Comparison of ENCODE assay signal across 2 cellular contexts in the genomic region with DNA sequence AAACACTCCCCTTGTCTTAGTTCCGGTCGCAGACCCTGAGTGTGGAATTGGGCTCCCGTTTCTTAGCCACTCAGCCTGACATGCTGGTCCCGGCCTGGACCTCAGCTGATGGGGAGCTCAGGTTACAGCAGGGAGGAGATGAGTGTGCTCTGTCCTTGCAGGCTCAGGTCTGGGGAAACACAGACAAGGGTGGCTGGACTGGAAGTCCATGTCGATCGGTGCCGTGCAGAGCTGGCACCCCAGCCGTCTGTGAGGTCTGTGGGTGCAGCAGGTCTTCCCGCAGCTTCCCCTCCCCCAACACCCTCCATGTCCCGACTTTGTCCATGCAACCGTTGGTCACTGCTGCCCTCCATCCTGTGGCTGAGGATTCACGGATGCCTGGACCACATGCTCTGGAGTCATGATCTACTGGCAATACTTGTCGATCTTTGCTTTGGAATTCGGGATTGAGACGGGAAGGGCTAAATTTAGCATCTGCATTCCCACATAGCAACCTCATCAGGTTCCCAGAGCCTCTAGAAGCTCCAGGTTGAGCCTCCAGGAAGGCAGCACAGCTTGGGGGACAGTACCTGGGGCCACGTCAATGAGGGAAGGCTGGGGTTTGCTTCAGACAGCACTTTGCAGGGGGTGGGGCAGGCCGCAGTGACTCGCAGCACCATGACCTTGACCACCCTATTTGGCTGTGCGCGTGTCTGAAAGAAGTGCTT.
TF ChIP-seq lines count a peak whose summit lies in the region.

No MANE protein-coding gene starts in this region.

TF ChIP-seq in IMR-90, 13 proteins besides CTCF, POLR2A, EP300 and RAD21:
- no peak for TF ChIP-seq RFX5 (IDR thresholded peaks at IDR 0.05; ENCODE audit: low read depth, low read length)
- no peak for TF ChIP-seq BHLHE40 (IDR thresholded peaks at IDR 0.05; ENCODE audit: low read depth, low read length)
- TF ChIP-seq SMC3 (IDR thresholded peaks at IDR 0.05; ENCODE audit: low read depth, low read length): no peak
- no peak for TF ChIP-seq RCOR1 (IDR thresholded peaks at IDR 0.05; ENCODE audit: insufficient replicate concordance, low read length)
- no peak for TF ChIP-seq FOS (IDR thresholded peaks at IDR 0.05; ENCODE audit: low read depth, low read length)
- no peak for TF ChIP-seq CEBPB (IDR thresholded peaks at IDR 0.05; ENCODE audit: low read depth, low read length)
- TF ChIP-seq MXI1 (IDR thresholded peaks at IDR 0.05; ENCODE audit: borderline replicate concordance, low read depth, low read length): no peak
- no peak for TF ChIP-seq MAZ (IDR thresholded peaks at IDR 0.05; ENCODE audit: borderline replicate concordance, low read depth, low read length)
TF ChIP-seq in IMR-90: peak in this region for 0.

TF ChIP-seq in H1, 55 proteins besides CTCF, POLR2A, EP300 and RAD21:
- TF ChIP-seq KDM5A (IDR thresholded peaks at IDR 0.05; ENCODE audit: low read length) (no peak), SP2 (IDR thresholded peaks at IDR 0.05; ENCODE audit: low read length) (no peak), BRCA1 (IDR thresholded peaks at IDR 0.05; ENCODE audit: low read depth, low read length) (no peak), TAF7 (optimal IDR thresholded peaks at IDR 0.05; ENCODE audit: borderline replicate concordance, low read depth, low read length) (no peak), SP4 (IDR thresholded peaks at IDR 0.05; ENCODE audit: low read length) (no peak), POLR2AphosphoS5 (IDR thresholded peaks at IDR 0.05; ENCODE audit: low read depth, low read length) (no peak), GABPA (IDR thresholded peaks at IDR 0.05; ENCODE audit: borderline replicate concordance, insufficient read depth, low read length) (no peak), SIN3A (conservative IDR thresholded peaks at IDR 0.05 in 1 of 2, IDR thresholded peaks at IDR 0.05 in 1 of 2; ENCODE audit: low read depth in 1 of 2, low read length in 2 of 2) (no peak), PHF8 (conservative IDR thresholded peaks at IDR 0.05; ENCODE audit: low read depth, low read length) (no peak), POU5F1 (IDR thresholded peaks at IDR 0.05; ENCODE audit: low read depth, low read length) (no peak), ASH2L (IDR thresholded peaks at IDR 0.05; ENCODE audit: low read length) (no peak), FOSL1 (IDR thresholded peaks at IDR 0.05; ENCODE audit: insufficient read depth, low read depth, low read length) (no peak), SAP30 (IDR thresholded peaks at IDR 0.05; ENCODE audit: insufficient read depth, insufficient replicate concordance, low read length) (no peak), RFX5 (IDR thresholded peaks at IDR 0.05; ENCODE audit: borderline replicate concordance, low read depth, low read length) (no peak), EGR1 (IDR thresholded peaks at IDR 0.05; ENCODE audit: borderline replicate concordance, low read depth, low read length) (no peak)
- TF ChIP-seq, protein P1, sequence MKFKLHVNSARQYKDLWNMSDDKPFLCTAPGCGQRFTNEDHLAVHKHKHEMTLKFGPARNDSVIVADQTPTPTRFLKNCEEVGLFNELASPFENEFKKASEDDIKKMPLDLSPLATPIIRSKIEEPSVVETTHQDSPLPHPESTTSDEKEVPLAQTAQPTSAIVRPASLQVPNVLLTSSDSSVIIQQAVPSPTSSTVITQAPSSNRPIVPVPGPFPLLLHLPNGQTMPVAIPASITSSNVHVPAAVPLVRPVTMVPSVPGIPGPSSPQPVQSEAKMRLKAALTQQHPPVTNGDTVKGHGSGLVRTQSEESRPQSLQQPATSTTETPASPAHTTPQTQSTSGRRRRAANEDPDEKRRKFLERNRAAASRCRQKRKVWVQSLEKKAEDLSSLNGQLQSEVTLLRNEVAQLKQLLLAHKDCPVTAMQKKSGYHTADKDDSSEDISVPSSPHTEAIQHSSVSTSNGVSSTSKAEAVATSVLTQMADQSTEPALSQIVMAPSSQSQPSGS (IDR thresholded peaks at IDR 0.05; ENCODE audit: low read length): no peak
- TF ChIP-seq, protein P2, sequence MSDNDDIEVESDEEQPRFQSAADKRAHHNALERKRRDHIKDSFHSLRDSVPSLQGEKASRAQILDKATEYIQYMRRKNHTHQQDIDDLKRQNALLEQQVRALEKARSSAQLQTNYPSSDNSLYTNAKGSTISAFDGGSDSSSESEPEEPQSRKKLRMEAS (IDR thresholded peaks at IDR 0.05): no peak
- TF ChIP-seq, protein P3, sequence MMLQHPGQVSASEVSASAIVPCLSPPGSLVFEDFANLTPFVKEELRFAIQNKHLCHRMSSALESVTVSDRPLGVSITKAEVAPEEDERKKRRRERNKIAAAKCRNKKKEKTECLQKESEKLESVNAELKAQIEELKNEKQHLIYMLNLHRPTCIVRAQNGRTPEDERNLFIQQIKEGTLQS (IDR thresholded peaks at IDR 0.05; ENCODE audit: insufficient read depth, low read depth, low read length): no peak
- TF ChIP-seq, protein P4, sequence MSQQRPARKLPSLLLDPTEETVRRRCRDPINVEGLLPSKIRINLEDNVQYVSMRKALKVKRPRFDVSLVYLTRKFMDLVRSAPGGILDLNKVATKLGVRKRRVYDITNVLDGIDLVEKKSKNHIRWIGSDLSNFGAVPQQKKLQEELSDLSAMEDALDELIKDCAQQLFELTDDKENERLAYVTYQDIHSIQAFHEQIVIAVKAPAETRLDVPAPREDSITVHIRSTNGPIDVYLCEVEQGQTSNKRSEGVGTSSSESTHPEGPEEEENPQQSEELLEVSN (IDR thresholded peaks at IDR 0.05): no peak
TF ChIP-seq in H1: peak in this region for 0.
